ENCODE assay signal across 21 cellular contexts in genomic region chr17:56262854-56263253, GRCh38.
"Had no signal": no experiment of that assay in that cellular context is flagged by ENCODE, and none has a peak within 500 bp of the region (broad histone marks: within the 10 kb centered on the region; RNA-seq: fewer than 3 reads in every experiment).

No MANE protein-coding gene starts in this region.

- H3K9me3 ChIP-seq: adrenal gland, left ventricle myocardium inferior, upper lobe of left lung had no signal

- H3K27ac ChIP-seq: adrenal gland, coronary artery, left ventricle myocardium inferior, upper lobe of left lung had no signal

- H3K4me3 ChIP-seq: adrenal gland, coronary artery, left ventricle myocardium inferior, upper lobe of left lung had no signal

- DNase-seq: activated CD4-positive, alpha-beta T cell treated with anti-CD3 and anti-CD28 coated beads for 4 hours; activated CD8-positive, alpha-beta T cell treated with anti-CD3 and anti-CD28 coated beads for 36 hours; activated effector memory CD4-positive, alpha-beta T cell treated with Interleukin-2 at 50 U/mL for 16 hours; activated naive CD4-positive, alpha-beta T cell treated with anti-CD3 and anti-CD28 coated beads, Interleukin-2, amount 50 U/mL, for 16 hours; activated T-cell treated with anti-CD3 and anti-CD28 coated beads, Interleukin-2, amount 50 U/mL, for 4 hours; adrenal gland; hippocampal formation; kidney; left ventricle myocardium inferior; mesenchymal stem cell; occipital lobe; T-helper 1 cell had no signal

- H3K27me3 ChIP-seq: adrenal gland, upper lobe of left lung had no signal

- H3K36me3 ChIP-seq: adrenal gland, left ventricle myocardium inferior, upper lobe of left lung had no signal

- H3K36me3 Mint-ChIP-seq: brain; natural killer cell treated with Interleukin-12 subunit alpha and Interleukin-12 subunit beta and Interleukin-15 and Interleukin-18, amount 100 ng/mL, for 72 hours; WTC11 had no signal

- H3K4me1 Mint-ChIP-seq: central memory CD8-positive, alpha-beta T cell had no signal

- ATAC-seq: activated CD8-positive, alpha-beta T cell treated with anti-CD3 and anti-CD28 coated beads for 36 hours; activated T-cell treated with anti-CD3 and anti-CD28 coated beads, Interleukin-2, amount 50 U/mL, for 4 hours; esophagus mucosa; natural killer cell treated with Interleukin-12 subunit alpha and Interleukin-12 subunit beta and Interleukin-15 and Interleukin-18, amount 100 ng/mL, for 72 hours; sciatic nerve; WTC11 had no signal

- H3K4me3 Mint-ChIP-seq: activated CD8-positive, alpha-beta T cell treated with anti-CD3 and anti-CD28 coated beads for 36 hours; activated T-cell treated with anti-CD3 and anti-CD28 coated beads, Interleukin-2, amount 50 U/mL, for 4 hours; brain; central memory CD8-positive, alpha-beta T cell; natural killer cell treated with Interleukin-12 subunit alpha and Interleukin-12 subunit beta and Interleukin-15 and Interleukin-18, amount 100 ng/mL, for 72 hours; stimulated activated naive CD8-positive, alpha-beta T cell treated with anti-CD3 and anti-CD28 coated beads, Interleukin-15, Interleukin-2, amounts not matched to agents 100 ng/mL and 50 ng/mL, for 24 hours; WTC11 had no signal

- H3K4me1 ChIP-seq: adrenal gland, left ventricle myocardium inferior, upper lobe of left lung had no signal

- H3K27ac Mint-ChIP-seq: activated CD8-positive, alpha-beta T cell treated with anti-CD3 and anti-CD28 coated beads for 36 hours; brain; natural killer cell treated with Interleukin-12 subunit alpha and Interleukin-12 subunit beta and Interleukin-15 and Interleukin-18, amount 100 ng/mL, for 72 hours; stimulated activated naive CD8-positive, alpha-beta T cell treated with anti-CD3 and anti-CD28 coated beads, Interleukin-15, Interleukin-2, amounts not matched to agents 100 ng/mL and 50 ng/mL, for 24 hours; WTC11 had no signal

- H3K27me3 Mint-ChIP-seq: stimulated activated naive CD8-positive, alpha-beta T cell treated with anti-CD3 and anti-CD28 coated beads, Interleukin-15, Interleukin-2, amounts not matched to agents 100 ng/mL and 50 ng/mL, for 24 hours had no signal

- H3K9me3 Mint-ChIP-seq: activated CD8-positive, alpha-beta T cell treated with anti-CD3 and anti-CD28 coated beads for 36 hours; activated T-cell treated with anti-CD3 and anti-CD28 coated beads, Interleukin-2, amount 50 U/mL, for 4 hours; brain; natural killer cell treated with Interleukin-12 subunit alpha and Interleukin-12 subunit beta and Interleukin-15 and Interleukin-18, amount 100 ng/mL, for 72 hours; stimulated activated naive CD8-positive, alpha-beta T cell treated with anti-CD3 and anti-CD28 coated beads, Interleukin-15, Interleukin-2, amounts not matched to agents 100 ng/mL and 50 ng/mL, for 24 hours; WTC11 had no signal

- FAIRE-seq: kidney had no signal
